Comparison of ENCODE assay signal across 19 cellular contexts in genomic region chr9:123509646-123510045, GRCh38.
DNase-seq lines count a peak whose midpoint lies in the region; FAIRE-seq and TF ChIP-seq lines count a peak whose summit lies in the region.
"Had no signal": no experiment of that assay in that cellular context is flagged by ENCODE, and none has a peak within 500 bp of the region (broad histone marks: within the 10 kb centered on the region; RNA-seq: fewer than 3 reads in every experiment).

No MANE protein-coding gene starts in this region.

- no peak overlapping the region for H3K9ac ChIP-seq in mesendoderm (ENCODE audit: low read length)

- H4K5ac ChIP-seq in mesendoderm (ENCODE audit: low read length), result no peak overlapping the region

- H3K4me3 ChIP-seq in mesendoderm (ENCODE audit: low read length), result no peak overlapping the region
- H3K4me3 ChIP-seq: GM12878, GM23338 had no signal

- H2AK5ac ChIP-seq in mesendoderm (ENCODE audit: low read length), result no peak overlapping the region

- WGBS in mesendoderm (ENCODE audit: extremely low coverage, insufficient coverage, low lambda C conversion rate), result no CpG with 5 or more reads among the region's 2 CpGs

- no peak overlapping the region for H2BK120ac ChIP-seq in mesendoderm (ENCODE audit: low read depth, low read length)

- no peak overlapping the region for H3K18ac ChIP-seq in mesendoderm (ENCODE audit: low read length)

- no peak overlapping the region for H4K8ac ChIP-seq in mesendoderm (ENCODE audit: low read depth, low read length)

- no peaks in the 10 kb centered on the region for H3K36me3 ChIP-seq in mesendoderm (ENCODE audit: control insufficient read depth, insufficient read depth, low read length)
- H3K36me3 ChIP-seq: BE2C had no signal

- no peaks in the 10 kb centered on the region for H3K79me1 ChIP-seq in mesendoderm (ENCODE audit: low read length)

- no peak overlapping the region for H3K4ac ChIP-seq in mesendoderm (ENCODE audit: low read depth, low read length)

- no peak for TF ChIP-seq CTCF in GM20000 (IDR thresholded peaks at IDR 0.05; ENCODE audit: extremely low read depth, missing control alignments)

- no peak overlapping the region for H3K4me2 ChIP-seq in mesendoderm (ENCODE audit: low read length)
- H3K4me2 ChIP-seq: GM23338 had no signal

- DNase-seq in ELR (ENCODE audit: low read depth), result peak; percentile 10
- peak; percentile 3 for DNase-seq in NCI-H226
- peak; percentile 9 for DNase-seq in mesendoderm
- no peak for DNase-seq in GM19239 (ENCODE audit: insufficient read length, low spot score)
- DNase-seq in COLO668 (lab: John Stamatoyannopoulos, UW; ENCODE audit: unreplicated experiment), result no peak
- no peak for DNase-seq in GM20000 (ENCODE audit: low spot score)
- DNase-seq: ACHN; BE2C; C1 segment of cervical spinal cord; Caco-2; CD4-positive, CD25-positive, alpha-beta regulatory T cell; CD8-positive, alpha-beta memory T cell; HCEC 1CT; KG1 had no signal

- H3K56ac ChIP-seq in mesendoderm (ENCODE audit: low read length), result no peak overlapping the region

- H3K23ac ChIP-seq in mesendoderm (ENCODE audit: low read length), result no peak overlapping the region

- H2BK15ac ChIP-seq in mesendoderm (replicated peaks; ENCODE audit: low read depth), result no peak overlapping the region

- no peak overlapping the region for H3K27ac ChIP-seq in mesendoderm (ENCODE audit: low read depth, low read length)

- no peak for FAIRE-seq in GM19239 (lab: Jason Lieb, UNC)
- FAIRE-seq: A204.1, D721Med, H54 had no signal

- no peaks in the 10 kb centered on the region for H3K27me3 ChIP-seq in mesendoderm (ENCODE audit: insufficient read depth, low read length, poor library complexity)
- H3K27me3 ChIP-seq: BE2C had no signal

- no peaks in the 10 kb centered on the region for H3K79me2 ChIP-seq in mesendoderm (ENCODE audit: control insufficient read depth, insufficient read depth, low read length)

- no peak overlapping the region for H2BK5ac ChIP-seq in mesendoderm (ENCODE audit: low read length)

- no peaks in the 10 kb centered on the region for H3K4me1 ChIP-seq in mesendoderm (ENCODE audit: control insufficient read depth, low read depth, low read length)
- H3K4me1 ChIP-seq: BE2C, Caco-2 had no signal

Comparison
In these comparisons a context has a peak if more than half of its experiments do, and no peak if none do; other contexts are left out.
1. DNase-seq: peak in ELR (single experiment), NCI-H226 (single experiment) and mesendoderm (single experiment); none in GM19239 (single experiment), COLO668 (single experiment) and GM20000 (single experiment).